ENCODE assay signal across 8 cellular contexts in the genomic region with DNA sequence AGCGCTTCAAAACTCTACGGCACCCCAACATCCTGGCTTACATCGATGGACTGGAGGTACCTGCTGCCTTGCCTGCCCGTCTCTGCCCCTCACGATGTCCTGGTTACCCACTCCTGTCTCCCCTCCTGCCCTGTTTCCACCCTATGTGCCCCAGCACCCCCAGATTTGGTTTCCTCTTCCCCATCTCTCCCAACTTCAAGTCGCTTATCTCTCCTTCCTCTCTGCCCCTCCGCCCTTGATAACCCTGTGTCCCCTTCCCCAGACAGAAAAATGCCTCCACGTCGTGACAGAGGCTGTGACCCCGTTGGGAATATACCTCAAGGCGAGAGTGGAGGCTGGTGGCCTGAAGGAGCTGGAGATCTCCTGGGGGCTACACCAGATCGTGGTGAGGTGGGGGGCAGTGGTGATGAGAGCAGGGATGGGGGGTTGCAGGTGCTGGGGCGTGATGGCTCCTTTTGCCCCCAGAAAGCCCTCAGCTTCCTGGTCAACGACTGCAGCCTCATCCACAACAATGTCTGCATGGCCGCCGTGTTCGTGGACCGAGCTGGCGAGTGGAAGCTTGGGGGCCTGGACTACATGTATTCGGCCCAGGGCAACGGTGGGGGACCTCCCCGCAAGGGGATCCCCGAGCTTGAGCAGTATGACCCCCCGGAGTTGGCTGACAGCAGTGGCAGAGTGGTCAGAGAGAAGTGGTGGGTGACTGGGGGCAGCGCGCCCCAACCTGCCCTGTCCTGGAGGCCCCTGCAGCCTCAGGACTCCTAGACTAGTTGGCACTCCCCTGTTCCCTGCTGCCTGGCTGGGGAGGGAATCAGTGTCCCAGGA. TPM values are rescaled to one million over a fixed set of nuclear protein-coding genes. Genes with fewer than 3 reads are reported as not detected.
DNase-seq lines count a peak whose midpoint lies in the region; ATAC-seq and TF ChIP-seq lines count a peak whose summit lies in the region.

No MANE protein-coding gene starts in this region.

- peak overlapping the region; percentile 80 for H3K27ac Mint-ChIP-seq in HFFc6
- peak overlapping the region; percentile 68 for H3K27ac Mint-ChIP-seq in activated naive CD8-positive, alpha-beta T cell
- H3K27ac Mint-ChIP-seq in immature natural killer cell, result peak overlapping the region; percentile 9 to 87 (median 63)
- peak overlapping the region; percentile 55 to 91 for H3K27ac Mint-ChIP-seq in stimulated activated naive CD8-positive, alpha-beta T cell treated with anti-CD3 and anti-CD28 coated beads, Interleukin-15, amount 100 ng/mL, for 72 hours

- H3K4me1 Mint-ChIP-seq in HFFc6 (ENCODE audit: low read depth), result peaks cover 8% of the 10 kb centered on the region
- H3K4me1 Mint-ChIP-seq in activated naive CD8-positive, alpha-beta T cell (ENCODE audit: low read depth), result peaks cover 62% of the 10 kb centered on the region
- H3K4me1 Mint-ChIP-seq in immature natural killer cell, result peaks cover 20 to 21% of the 10 kb centered on the region in 2 donors
- peaks cover 81% of the 10 kb centered on the region for H3K4me1 Mint-ChIP-seq in stimulated activated naive CD8-positive, alpha-beta T cell treated with anti-CD3 and anti-CD28 coated beads, Interleukin-15, amount 100 ng/mL, for 72 hours

- H3K27me3 Mint-ChIP-seq in HFFc6 (ENCODE audit: insufficient read depth) (peaks cover 2% of the 10 kb centered on the region), immature natural killer cell (ENCODE audit: low read depth in 3 of 3) (peaks cover 0 to 3% (median 2%) of the 10 kb centered on the region in 3 donors)
- no peaks in the 10 kb centered on the region for H3K27me3 Mint-ChIP-seq in activated naive CD8-positive, alpha-beta T cell
- H3K27me3 Mint-ChIP-seq in stimulated activated naive CD8-positive, alpha-beta T cell treated with anti-CD3 and anti-CD28 coated beads, Interleukin-15, amount 100 ng/mL, for 72 hours, result no peaks in the 10 kb centered on the region

- H3K36me3 Mint-ChIP-seq in HFFc6 (ENCODE audit: low read depth) (peaks cover 18% of the 10 kb centered on the region), immature natural killer cell (peaks cover 4 to 10% (median 7%) of the 10 kb centered on the region in 3 donors)
- H3K36me3 Mint-ChIP-seq in activated naive CD8-positive, alpha-beta T cell, result no peaks in the 10 kb centered on the region

- peaks cover 4% of the 10 kb centered on the region; the same call in 1 of the 2 replicates for H3K9me3 Mint-ChIP-seq in HFFc6
- H3K9me3 Mint-ChIP-seq in activated naive CD8-positive, alpha-beta T cell (ENCODE audit: low read depth), result no peaks in the 10 kb centered on the region
- no peaks in the 10 kb centered on the region for H3K9me3 Mint-ChIP-seq in immature natural killer cell
- no peaks in the 10 kb centered on the region for H3K9me3 Mint-ChIP-seq in stimulated activated naive CD8-positive, alpha-beta T cell treated with anti-CD3 and anti-CD28 coated beads, Interleukin-15, amount 100 ng/mL, for 72 hours

- DNase-seq in HFFc6, result no peak
- no peak for DNase-seq in immature natural killer cell
- DNase-seq in stimulated activated naive CD8-positive, alpha-beta T cell treated with anti-CD3 and anti-CD28 coated beads, Interleukin-15, amount 100 ng/mL, for 72 hours, result no peak
- no peak for DNase-seq in NCI-H748 treated with DMSO at 0.1 percent for 48 hours (lab: John Stamatoyannopoulos, UW)
- DNase-seq in stimulated activated CD4-positive, alpha-beta T cell treated with anti-CD3 and anti-CD28 coated beads, Interleukin-4, amount 100 ng/mL, for 4 hours, result no peak
- no peak for DNase-seq in SW 1271 (lab: John Stamatoyannopoulos, UW)
- DNase-seq in dermis blood vessel endothelial cell, result no peak

- H3K4me3 Mint-ChIP-seq in HFFc6 (peak overlapping the region; percentile 96), immature natural killer cell (peak overlapping the region; percentile 80 to 85 (median 83))
- H3K4me3 Mint-ChIP-seq in activated naive CD8-positive, alpha-beta T cell, result peak overlapping the region; percentile 90
- H3K4me3 Mint-ChIP-seq in stimulated activated naive CD8-positive, alpha-beta T cell treated with anti-CD3 and anti-CD28 coated beads, Interleukin-15, amount 100 ng/mL, for 72 hours, result peak overlapping the region; percentile 89 to 91

- no peak for TF ChIP-seq CTCF in HFFc6 (IDR thresholded peaks at IDR 0.05)

- ATAC-seq in stimulated activated naive CD8-positive, alpha-beta T cell treated with anti-CD3 and anti-CD28 coated beads, Interleukin-15, amount 100 ng/mL, for 72 hours, result no peak

RNA-seq across cellular contexts. Expression of gene SCYL1, which starts 1.0 kb away (rescaled TPM):
- 100 to 1,000 TPM; 120 to 137 (median 126) TPM for total RNA-seq in HFFc6 (2021; fragmentation: NEBNext Ultra II Directional; extraction: Animal tissue kit (Norgen Biotek cat#: 25700))
- polyA plus RNA-seq in immature natural killer cell, result 10 to 100 TPM; 17.8 to 52.5 (median 23.3) TPM
- total RNA-seq in dermis blood vessel endothelial cell, result 67.4 and 71.3 TPM in 2 replicates

RNA-seq across cellular contexts. Expression of gene MALAT1, which starts 27.0 kb away (rescaled TPM):
- total RNA-seq in HFFc6 (2021; fragmentation: NEBNext Ultra II Directional; extraction: Animal tissue kit (Norgen Biotek cat#: 25700)), result 1,000 to 10,000 TPM; 3,136 to 4,087 (median 3,570) TPM
- 1,000 to 10,000 TPM; 1,459 to 3,517 (median 2,451) TPM for polyA plus RNA-seq in immature natural killer cell
- 2,930 and 8,332 TPM in 2 replicates for total RNA-seq in dermis blood vessel endothelial cell

RNA-seq across cellular contexts. Expression of gene LTBP3, which starts 32.3 kb away (rescaled TPM):
- 10 to 100 TPM; 64.0 to 78.1 (median 66.0) TPM for total RNA-seq in HFFc6 (2021; fragmentation: NEBNext Ultra II Directional; extraction: Animal tissue kit (Norgen Biotek cat#: 25700))
- polyA plus RNA-seq in immature natural killer cell, result 10 to 100 TPM in 2 of 3 donors, 1 to 10 TPM in 1; 3.3 to 21.0 (median 14.5) TPM
- total RNA-seq in dermis blood vessel endothelial cell, result 31.1 and 48.2 TPM in 2 replicates

RNA-seq across cellular contexts. Expression of gene ZNRD2, which starts 44.4 kb away (rescaled TPM):
- total RNA-seq in HFFc6 (2021; fragmentation: NEBNext Ultra II Directional; extraction: Animal tissue kit (Norgen Biotek cat#: 25700)), result 10 to 100 TPM; 57.7 to 72.0 (median 64.3) TPM
- polyA plus RNA-seq in immature natural killer cell, result 100 to 1,000 TPM in 2 of 3 donors, 10 to 100 TPM in 1; 100.0 to 138 (median 117) TPM
- 38.7 and 47.5 TPM in 2 replicates for total RNA-seq in dermis blood vessel endothelial cell

RNA-seq across cellular contexts. Expression of gene FAM89B, which starts 46.5 kb away (rescaled TPM):
- 10 to 100 TPM; 40.9 to 52.8 (median 43.7) TPM for total RNA-seq in HFFc6 (2021; fragmentation: NEBNext Ultra II Directional; extraction: Animal tissue kit (Norgen Biotek cat#: 25700))
- polyA plus RNA-seq in immature natural killer cell, result 100 to 1,000 TPM in 2 of 3 donors, 10 to 100 TPM in 1; 98.6 to 173 (median 158) TPM
- total RNA-seq in dermis blood vessel endothelial cell, result 23.3 and 24.8 TPM in 2 replicates
